16 cellular contexts compared by ENCODE assay signal in genomic region chr12:21666722-21667121, GRCh38. TPM values are rescaled to one million over a fixed set of nuclear protein-coding genes. Genes with fewer than 3 reads are reported as not detected.
DNase-seq lines count a peak whose midpoint lies in the region.
"Had no signal": no experiment of that assay in that cellular context is flagged by ENCODE, and none has a peak within 500 bp of the region (broad histone marks: within the 10 kb centered on the region; RNA-seq: fewer than 3 reads in every experiment).

No MANE protein-coding gene starts in this region.

- DNase-seq in DMS153 (lab: John Stamatoyannopoulos, UW) = peak; percentile 70
- peak; percentile 15 for DNase-seq in M059J (ENCODE audit: low read depth)
- DNase-seq in NCI-H774 (lab: John Stamatoyannopoulos, UW) = peak; percentile 73
- DNase-seq in left kidney (ENCODE audit: low read depth, low spot score) = peak; percentile 78
- DNase-seq in NCI-H2081 treated with DMSO at 0.1 percent for 48 hours (lab: John Stamatoyannopoulos, UW) = no peak
- no peak for DNase-seq in mucosa of gallbladder (ENCODE audit: low spot score)
- no peak for DNase-seq in superior temporal gyrus (ENCODE audit: extremely low spot score)
- no peak for DNase-seq in stimulated activated naive CD4-positive, alpha-beta T cell treated with Interleukin-2 at 50 U/mL for 16 hours (lab: John Stamatoyannopoulos, UW)
- DNase-seq: activated CD8-positive, alpha-beta T cell treated with anti-CD3 and anti-CD28 coated beads for 36 hours; activated T-cell treated with anti-CD3 and anti-CD28 coated beads, Interleukin-2, amount 50 U/mL, for 72 hours; naive thymus-derived CD4-positive, alpha-beta T cell; PC-3; SK-N-SH; spleen; stimulated activated naive CD4-positive, alpha-beta T cell; upper lobe of left lung had no signal

RNA-seq across cellular contexts. Expression of gene LDHB, which starts 9.1 kb away (rescaled TPM):
- 596 and 730 TPM in 2 replicates for total RNA-seq in M059J (2014; rRNA removed; shearing (Covaris generic))
- total RNA-seq in mucosa of gallbladder = 563 TPM

Comparison
In these comparisons a context has a peak if more than half of its experiments do, and no peak if none do; other contexts are left out.
1. DNase-seq: peak in DMS153 (single experiment), M059J (single experiment), NCI-H774 (single experiment) and left kidney (single experiment); none in NCI-H2081 treated with DMSO at 0.1 percent for 48 hours (single experiment), mucosa of gallbladder (single experiment), superior temporal gyrus (single experiment) and stimulated activated naive CD4-positive, alpha-beta T cell treated with Interleukin-2 at 50 U/mL for 16 hours (single experiment).